1 cellular context compared by ENCODE assay signal in the genomic region with DNA sequence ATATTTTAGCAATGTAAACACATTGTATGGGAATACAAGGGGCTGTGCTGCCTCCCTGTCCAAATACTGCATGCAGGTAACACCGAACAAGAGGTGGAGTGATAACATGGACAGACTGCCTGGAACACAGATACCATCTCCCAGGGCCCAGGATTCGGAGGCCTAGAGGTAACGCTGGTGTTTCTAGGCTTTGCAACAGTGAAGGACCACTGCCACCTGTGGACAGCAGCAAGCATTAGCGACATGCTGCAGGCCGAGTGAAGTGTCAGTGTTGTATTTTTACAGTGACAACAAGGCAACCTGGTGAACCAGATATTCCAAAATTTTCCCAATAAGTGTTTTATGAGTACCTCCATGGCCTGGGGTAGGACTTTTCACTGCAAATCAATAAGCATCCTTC.
TF ChIP-seq lines count a peak whose summit lies in the region.

No MANE protein-coding gene starts in this region.

TF ChIP-seq in GM23338, 12 proteins besides CTCF, POLR2A, EP300 and RAD21 (continued from another document):
- TF ChIP-seq, protein P1, sequence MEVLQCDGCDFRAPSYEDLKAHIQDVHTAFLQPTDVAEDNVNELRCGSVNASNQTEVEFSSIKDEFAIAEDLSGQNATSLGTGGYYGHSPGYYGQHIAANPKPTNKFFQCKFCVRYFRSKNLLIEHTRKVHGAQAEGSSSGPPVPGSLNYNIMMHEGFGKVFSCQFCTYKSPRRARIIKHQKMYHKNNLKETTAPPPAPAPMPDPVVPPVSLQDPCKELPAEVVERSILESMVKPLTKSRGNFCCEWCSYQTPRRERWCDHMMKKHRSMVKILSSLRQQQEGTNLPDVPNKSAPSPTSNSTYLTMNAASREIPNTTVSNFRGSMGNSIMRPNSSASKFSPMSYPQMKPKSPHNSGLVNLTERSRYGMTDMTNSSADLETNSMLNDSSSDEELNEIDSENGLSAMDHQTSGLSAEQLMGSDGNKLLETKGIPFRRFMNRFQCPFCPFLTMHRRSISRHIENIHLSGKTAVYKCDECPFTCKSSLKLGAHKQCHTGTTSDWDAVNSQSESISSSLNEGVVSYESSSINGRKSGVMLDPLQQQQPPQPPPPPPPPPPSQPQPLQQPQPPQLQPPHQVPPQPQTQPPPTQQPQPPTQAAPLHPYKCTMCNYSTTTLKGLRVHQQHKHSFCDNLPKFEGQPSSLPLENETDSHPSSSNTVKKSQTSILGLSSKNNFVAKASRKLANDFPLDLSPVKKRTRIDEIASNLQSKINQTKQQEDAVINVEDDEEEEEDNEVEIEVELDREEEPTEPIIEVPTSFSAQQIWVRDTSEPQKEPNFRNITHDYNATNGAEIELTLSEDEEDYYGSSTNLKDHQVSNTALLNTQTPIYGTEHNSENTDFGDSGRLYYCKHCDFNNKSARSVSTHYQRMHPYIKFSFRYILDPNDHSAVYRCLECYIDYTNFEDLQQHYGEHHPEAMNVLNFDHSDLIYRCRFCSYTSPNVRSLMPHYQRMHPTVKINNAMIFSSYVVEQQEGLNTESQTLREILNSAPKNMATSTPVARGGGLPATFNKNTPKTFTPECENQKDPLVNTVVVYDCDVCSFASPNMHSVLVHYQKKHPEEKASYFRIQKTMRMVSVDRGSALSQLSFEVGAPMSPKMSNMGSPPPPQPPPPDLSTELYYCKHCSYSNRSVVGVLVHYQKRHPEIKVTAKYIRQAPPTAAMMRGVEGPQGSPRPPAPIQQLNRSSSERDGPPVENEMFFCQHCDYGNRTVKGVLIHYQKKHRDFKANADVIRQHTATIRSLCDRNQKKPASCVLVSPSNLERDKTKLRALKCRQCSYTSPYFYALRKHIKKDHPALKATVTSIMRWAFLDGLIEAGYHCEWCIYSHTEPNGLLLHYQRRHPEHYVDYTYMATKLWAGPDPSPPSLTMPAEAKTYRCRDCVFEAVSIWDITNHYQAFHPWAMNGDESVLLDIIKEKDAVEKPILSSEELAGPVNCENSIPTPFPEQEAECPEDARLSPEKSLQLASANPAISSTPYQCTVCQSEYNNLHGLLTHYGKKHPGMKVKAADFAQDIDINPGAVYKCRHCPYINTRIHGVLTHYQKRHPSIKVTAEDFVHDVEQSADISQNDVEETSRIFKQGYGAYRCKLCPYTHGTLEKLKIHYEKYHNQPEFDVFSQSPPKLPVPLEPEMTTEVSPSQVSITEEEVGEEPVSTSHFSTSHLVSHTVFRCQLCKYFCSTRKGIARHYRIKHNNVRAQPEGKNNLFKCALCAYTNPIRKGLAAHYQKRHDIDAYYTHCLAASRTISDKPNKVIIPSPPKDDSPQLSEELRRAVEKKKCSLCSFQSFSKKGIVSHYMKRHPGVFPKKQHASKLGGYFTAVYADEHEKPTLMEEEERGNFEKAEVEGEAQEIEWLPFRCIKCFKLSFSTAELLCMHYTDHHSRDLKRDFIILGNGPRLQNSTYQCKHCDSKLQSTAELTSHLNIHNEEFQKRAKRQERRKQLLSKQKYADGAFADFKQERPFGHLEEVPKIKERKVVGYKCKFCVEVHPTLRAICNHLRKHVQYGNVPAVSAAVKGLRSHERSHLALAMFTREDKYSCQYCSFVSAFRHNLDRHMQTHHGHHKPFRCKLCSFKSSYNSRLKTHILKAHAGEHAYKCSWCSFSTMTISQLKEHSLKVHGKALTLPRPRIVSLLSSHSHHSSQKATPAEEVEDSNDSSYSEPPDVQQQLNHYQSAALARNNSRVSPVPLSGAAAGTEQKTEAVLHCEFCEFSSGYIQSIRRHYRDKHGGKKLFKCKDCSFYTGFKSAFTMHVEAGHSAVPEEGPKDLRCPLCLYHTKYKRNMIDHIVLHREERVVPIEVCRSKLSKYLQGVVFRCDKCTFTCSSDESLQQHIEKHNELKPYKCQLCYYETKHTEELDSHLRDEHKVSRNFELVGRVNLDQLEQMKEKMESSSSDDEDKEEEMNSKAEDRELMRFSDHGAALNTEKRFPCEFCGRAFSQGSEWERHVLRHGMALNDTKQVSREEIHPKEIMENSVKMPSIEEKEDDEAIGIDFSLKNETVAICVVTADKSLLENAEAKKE (CRISPR knock-in tag; IDR thresholded peaks at IDR 0.05), result no peak
- no peak for TF ChIP-seq CREB1 (CRISPR knock-in tag; IDR thresholded peaks at IDR 0.05; ENCODE audit: low read depth)
